ENCODE assay signal across 1 cellular context in the genomic region with DNA sequence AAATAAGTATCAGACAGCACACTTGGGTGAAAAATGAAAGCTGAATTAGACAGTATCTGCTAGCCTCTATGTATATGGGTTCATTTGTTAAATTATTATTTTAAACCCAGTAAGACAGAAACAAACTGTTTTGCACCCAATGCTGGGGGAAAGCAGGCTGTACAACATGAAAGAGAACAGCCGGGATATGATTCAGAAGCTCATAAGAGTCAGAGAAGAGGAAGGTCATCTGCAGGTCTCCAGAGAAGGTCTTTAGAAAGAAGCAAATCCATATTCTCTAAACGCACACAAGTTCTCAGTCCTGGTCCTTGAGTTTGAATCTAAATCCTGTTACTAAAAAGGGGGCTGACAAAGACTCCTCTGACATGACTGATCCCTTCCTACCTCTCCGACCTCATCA.
TF ChIP-seq lines count a peak whose summit lies in the region.

No MANE protein-coding gene starts in this region.

TF ChIP-seq in HCT116, 20 proteins besides CTCF, POLR2A, EP300 and RAD21 (continued from another document):
- TF ChIP-seq ATF3 (IDR thresholded peaks at IDR 0.05) (no peak), ZFX (IDR thresholded peaks at IDR 0.05) (no peak)
